In the genomic region with DNA sequence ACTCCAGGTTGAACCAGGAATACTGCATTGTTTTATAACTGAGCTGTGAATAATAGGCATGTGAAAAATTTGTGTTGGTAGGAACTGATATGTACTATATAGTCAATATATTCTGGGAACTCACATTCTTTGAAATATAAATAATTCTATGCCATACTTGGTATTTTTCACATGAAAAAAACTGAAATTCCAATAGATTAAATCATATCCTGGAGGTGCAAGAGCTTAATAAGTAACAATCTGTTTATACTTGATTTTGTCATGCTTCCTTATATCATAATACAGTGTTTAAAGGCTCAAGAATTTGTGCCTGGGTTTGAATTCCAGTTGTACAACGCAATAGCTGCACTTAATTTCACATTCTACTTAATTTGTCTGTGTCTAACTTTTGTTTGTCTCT, we compare ENCODE assay signal across 22 cellular contexts.
DNase-seq lines count a peak whose midpoint lies in the region; FAIRE-seq and TF ChIP-seq lines count a peak whose summit lies in the region.
"Had no signal": no experiment of that assay in that cellular context is flagged by ENCODE, and none has a peak within 500 bp of the region (broad histone marks: within the 10 kb centered on the region; RNA-seq: fewer than 3 reads in every experiment).

No MANE protein-coding gene starts in this region.

- peak overlapping the region; percentile 82 for H3K4me2 ChIP-seq in astrocyte (ENCODE audit: low read length)
- H3K4me2 ChIP-seq: BLaER1 had no signal

- H3K4me1 ChIP-seq in astrocyte (ENCODE audit: insufficient read depth, low read length): peaks cover 32% of the 10 kb centered on the region
- peaks cover 0 to 17% (median 2%) of the 10 kb centered on the region in 4 donors for H3K4me1 ChIP-seq in sigmoid colon
- H3K4me1 ChIP-seq: BLaER1, parathyroid adenoma, Peyer's patch, upper lobe of right lung had no signal

- no peaks in the 10 kb centered on the region for H3K79me2 ChIP-seq in astrocyte (ENCODE audit: insufficient read depth, low read length)
- H3K79me2 ChIP-seq: parathyroid adenoma had no signal

- H3K27me3 ChIP-seq in astrocyte (ENCODE audit: insufficient read depth, low read length) (no peaks in the 10 kb centered on the region), sigmoid colon (no peaks in the 10 kb centered on the region)
- H3K27me3 ChIP-seq: BLaER1, Peyer's patch, upper lobe of right lung had no signal

- no peak for TF ChIP-seq EP300 in sigmoid colon (IDR thresholded peaks at IDR 0.05)

- DNase-seq in ELR (ENCODE audit: low read depth): peak; percentile 88
- DNase-seq in astrocyte (ENCODE audit: low read depth): peak; percentile 86
- DNase-seq in fibroblast of the conjunctiva (ENCODE audit: low read depth): peak; percentile 51
- DNase-seq in sigmoid colon: no peak
- no peak for DNase-seq in NCI-H1694 (lab: John Stamatoyannopoulos, UW)
- DNase-seq in D721Med (ENCODE audit: insufficient read length, low spot score): no peak
- DNase-seq in COR-L47 (lab: John Stamatoyannopoulos, UW): no peak
- no peak for DNase-seq in NCI-H128 (lab: John Stamatoyannopoulos, UW; ENCODE audit: unreplicated experiment)
- DNase-seq: activated CD4-positive, alpha-beta T cell treated with anti-CD3 and anti-CD28 coated beads for 4 hours; activated T-cell treated with anti-CD3 and anti-CD28 coated beads, Interleukin-2, amount 50 U/mL, for 4 hours; amniotic stem cell; effector CD8-positive, alpha-beta T cell; NCI-H1417; NCI-H524 treated with DMSO at 0.1 percent for 48 hours; Peyer's patch; T-helper 2 cell; upper lobe of right lung had no signal

- no peaks in the 10 kb centered on the region for H3K36me3 Mint-ChIP-seq in astrocyte (ENCODE audit: low read depth, unreplicated experiment)
- H3K36me3 Mint-ChIP-seq: memory B cell had no signal

- H2AFZ ChIP-seq in astrocyte (ENCODE audit: low read depth, low read length): no peak overlapping the region
- H2AFZ ChIP-seq: parathyroid adenoma had no signal

- no peaks in the 10 kb centered on the region for H3K4me1 Mint-ChIP-seq in astrocyte (ENCODE audit: low read depth, unreplicated experiment)
- H3K4me1 Mint-ChIP-seq: memory B cell had no signal

- WGBS in sigmoid colon, 2 donors: 22 to 69% methylated on average over 1 of the region's 1 CpG

- peak overlapping the region; percentile 13 for H3K4me3 ChIP-seq in astrocyte (ENCODE audit: insufficient read depth, low read depth, low read length)
- no peak overlapping the region for H3K4me3 ChIP-seq in sigmoid colon
- H3K4me3 ChIP-seq: BLaER1, K562, Peyer's patch had no signal

- H3K9me3 Mint-ChIP-seq in astrocyte (ENCODE audit: unreplicated experiment): no peaks in the 10 kb centered on the region
- H3K9me3 Mint-ChIP-seq: activated T-cell treated with anti-CD3 and anti-CD28 coated beads, Interleukin-2, amount 50 U/mL, for 4 hours had no signal

- intact Hi-C loops in sigmoid colon (cut with DNase I): no loop called here

- FAIRE-seq in astrocyte (lab: Jason Lieb, UNC) (peak; percentile 29), D721Med (lab: Jason Lieb, UNC) (no peak)
- FAIRE-seq: GM19239, K562 had no signal

- H3K36me3 ChIP-seq in astrocyte (ENCODE audit: insufficient read depth, low read length) (no peaks in the 10 kb centered on the region), sigmoid colon (no peaks in the 10 kb centered on the region)
- H3K36me3 ChIP-seq: BLaER1, Peyer's patch, upper lobe of right lung had no signal

- H4K20me1 ChIP-seq in astrocyte (ENCODE audit: insufficient read depth, low read length): no peaks in the 10 kb centered on the region
- H4K20me1 ChIP-seq: BLaER1 had no signal

- H3K9me3 ChIP-seq in astrocyte (ENCODE audit: insufficient read depth, low read depth, low read length) (no peaks in the 10 kb centered on the region), sigmoid colon (no peaks in the 10 kb centered on the region)
- H3K9me3 ChIP-seq: BLaER1, Peyer's patch, upper lobe of right lung had no signal

- H3K27me3 Mint-ChIP-seq in astrocyte (ENCODE audit: low read depth, unreplicated experiment): no peaks in the 10 kb centered on the region
- H3K27me3 Mint-ChIP-seq: memory B cell had no signal

- peak overlapping the region; percentile 91 for H3K27ac ChIP-seq in astrocyte (ENCODE audit: low read depth, low read length)
- H3K27ac ChIP-seq in sigmoid colon: peak overlapping the region in 3 of 4 donors; percentile 37 to 50 (median 47)
- H3K27ac ChIP-seq: BLaER1, parathyroid adenoma, Peyer's patch, upper lobe of right lung had no signal

- no peak overlapping the region for H3K27ac Mint-ChIP-seq in astrocyte (ENCODE audit: unreplicated experiment)
- H3K27ac Mint-ChIP-seq: memory B cell had no signal

- TF ChIP-seq POLR2A in sigmoid colon (IDR thresholded peaks at IDR 0.05): no peak

- TF ChIP-seq CTCF in astrocyte (IDR thresholded peaks at IDR 0.05; ENCODE audit: insufficient read depth, low read depth, low read length): no peak
- no peak for TF ChIP-seq CTCF in sigmoid colon (IDR thresholded peaks at IDR 0.05)
- no peak for TF ChIP-seq CTCF in D721Med (IDR thresholded peaks at IDR 0.05; ENCODE audit: insufficient read depth, missing control alignments)

- H3K9ac ChIP-seq in astrocyte (ENCODE audit: low read length): peak overlapping the region; percentile 87
- H3K9ac ChIP-seq: BLaER1, parathyroid adenoma had no signal

- no peak overlapping the region for H3K4me3 Mint-ChIP-seq in astrocyte (ENCODE audit: unreplicated experiment)
- H3K4me3 Mint-ChIP-seq: activated T-cell treated with anti-CD3 and anti-CD28 coated beads, Interleukin-2, amount 50 U/mL, for 4 hours; memory B cell had no signal

Comparison
In these comparisons a context has a peak if more than half of its experiments do, and no peak if none do; other contexts are left out.
1. DNase-seq: peak in ELR (single experiment), astrocyte (single experiment) and fibroblast of the conjunctiva (single experiment); none in sigmoid colon (single experiment), NCI-H1694 (single experiment), D721Med (single experiment), COR-L47 (single experiment) and NCI-H128 (single experiment).